Comparison of ENCODE assay signal across 19 cellular contexts in the genomic region with DNA sequence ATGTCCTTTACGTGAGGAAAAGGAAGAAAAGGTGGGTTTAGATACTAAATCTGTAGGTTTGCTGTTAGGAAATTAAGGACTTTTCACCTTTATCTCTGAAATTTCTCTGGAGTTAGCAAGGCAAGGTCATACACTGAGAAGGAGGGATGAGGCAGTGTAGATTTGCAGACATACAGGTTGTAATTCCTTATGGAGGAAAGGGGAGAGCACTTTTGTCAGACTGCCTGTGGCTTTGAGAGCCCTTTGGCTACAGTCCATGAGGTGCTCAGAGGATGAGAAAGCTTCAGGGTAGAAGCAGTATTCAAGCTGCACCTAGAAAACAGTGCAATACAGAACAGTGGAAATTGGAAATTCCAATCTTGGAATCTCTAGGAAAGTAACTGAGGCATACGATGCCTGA. TPM values are rescaled to one million over a fixed set of nuclear protein-coding genes. Genes with fewer than 3 reads are reported as not detected.
DNase-seq lines count a peak whose midpoint lies in the region; ATAC-seq and TF ChIP-seq lines count a peak whose summit lies in the region.
"Had no signal": no experiment of that assay in that cellular context is flagged by ENCODE, and none has a peak within 500 bp of the region (broad histone marks: within the 10 kb centered on the region; RNA-seq: fewer than 3 reads in every experiment).

No MANE protein-coding gene starts in this region.

- peak overlapping the region; percentile 75 for H3K27ac Mint-ChIP-seq in CD4-positive, alpha-beta T cell
- H3K27ac Mint-ChIP-seq in T-cell (peak overlapping the region; percentile 25 to 53), mesothelial cell of epicardium (peak overlapping the region; percentile 10)

- ATAC-seq in CD4-positive, alpha-beta T cell (ENCODE audit: poor library complexity), result no peak
- ATAC-seq in T-cell (replicated peaks in 1 of 4), result no peak
- ATAC-seq in GM21786 (IDR thresholded peaks at IDR 0.05; ENCODE audit: unreplicated experiment), result no peak
- no peak for ATAC-seq in GM18909 (IDR thresholded peaks at IDR 0.05; ENCODE audit: poor library complexity, unreplicated experiment)
- ATAC-seq: gastroesophageal sphincter, Right ventricle myocardium inferior had no signal

- H3K27ac ChIP-seq in CD4-positive, alpha-beta T cell (ENCODE audit: low read depth, low read length), result no peak overlapping the region
- H3K27ac ChIP-seq: dorsolateral prefrontal cortex, gastroesophageal sphincter, upper lobe of left lung had no signal

- H3K9me3 Mint-ChIP-seq in CD4-positive, alpha-beta T cell, result no peaks in the 10 kb centered on the region
- H3K9me3 Mint-ChIP-seq in T-cell (no peaks in the 10 kb centered on the region), mesothelial cell of epicardium (no peaks in the 10 kb centered on the region)

- no peaks in the 10 kb centered on the region for H3K9me3 ChIP-seq in CD4-positive, alpha-beta T cell (ENCODE audit: control insufficient read depth, low read length)
- H3K9me3 ChIP-seq: BLaER1 treated with 17β-estradiol and CSF1 and Interleukin-3, amounts not matched to agents 10 nM and 100 nM; gastroesophageal sphincter; upper lobe of left lung had no signal

- intact Hi-C loops in CD4-positive, alpha-beta T cell (cut with DNase I, micrococcal nuclease), result no loop called here

- DNase-seq in DMS 273 (lab: John Stamatoyannopoulos, UW; ENCODE audit: unreplicated experiment), result peak; percentile 39
- no peak for DNase-seq in DMS 273 treated with DMSO at 0.1 percent for 48 hours (lab: John Stamatoyannopoulos, UW)
- DNase-seq in CD4-positive, alpha-beta T cell, result no peak
- DNase-seq in T-cell, result no peak
- DNase-seq in mesothelial cell of epicardium (ENCODE audit: low spot score in 2 of 2, unreplicated experiment in 2 of 2), result no peak
- no peak for DNase-seq in iPS-NIHi11 (ENCODE audit: low spot score)
- DNase-seq: 8988T; activated CD4-positive, CD25-positive, alpha-beta regulatory T cell treated with anti-CD3 and anti-CD28 coated beads, Interleukin-2, amount 50 U/mL, for 72 hours; dorsolateral prefrontal cortex; EL; NCI-H1417 treated with DMSO at 0.1 percent for 48 hours; NCI-H345; stimulated activated CD4-positive, alpha-beta T cell treated with anti-CD3 and anti-CD28 coated beads, Interleukin-12 subunit alpha, Interleukin-12 subunit beta, amount 100 ng/mL, for 4 hours; upper lobe of left lung had no signal

- no peak for TF ChIP-seq CTCF in CD4-positive, alpha-beta T cell (IDR thresholded peaks at IDR 0.05)
- no peak for TF ChIP-seq CTCF in mesothelial cell of epicardium (IDR thresholded peaks at IDR 0.05; ENCODE audit: unreplicated experiment)

- POLR2A ChIA-PET in CD4-positive, alpha-beta T cell (lab: Charles Lee), result interaction anchor here (0.9 to 2.7 kb wide), 5 partner anchors 8 to 40 kb away, joined by 3 to 16 read pairs (median 5); a partner anchor contains a TSS
- POLR2A ChIA-PET in T-cell (lab: Charles Lee), result interaction anchor here in 1 of 2 donors (1.4 kb wide), 1 partner anchor 13 kb away, joined by 5 read pairs; no protein-coding TSS in a partner anchor

- peaks cover 62% of the 10 kb centered on the region for H3K36me3 Mint-ChIP-seq in CD4-positive, alpha-beta T cell (ENCODE audit: low read depth)
- H3K36me3 Mint-ChIP-seq in T-cell (peaks cover 40% of the 10 kb centered on the region), mesothelial cell of epicardium (peaks cover 32% of the 10 kb centered on the region)

- no peaks in the 10 kb centered on the region for H3K27me3 Mint-ChIP-seq in CD4-positive, alpha-beta T cell
- H3K27me3 Mint-ChIP-seq in T-cell (no peaks in the 10 kb centered on the region), mesothelial cell of epicardium (ENCODE audit: low read depth) (no peaks in the 10 kb centered on the region)

- CTCF ChIA-PET in CD4-positive, alpha-beta T cell (lab: Charles Lee), result interaction anchor here (1.6 kb wide), 1 partner anchor 11 kb away, joined by 4 read pairs; no protein-coding TSS in a partner anchor
- CTCF ChIA-PET in T-cell (lab: Charles Lee), result interaction anchor here in 1 of 2 donors (1.3 kb wide), 1 partner anchor 11 kb away, joined by 3 read pairs; no protein-coding TSS in a partner anchor

- no peaks in the 10 kb centered on the region for H3K27me3 ChIP-seq in CD4-positive, alpha-beta T cell (ENCODE audit: control insufficient read depth, insufficient read depth, low read length)
- H3K27me3 ChIP-seq: BLaER1 treated with 17β-estradiol and CSF1 and Interleukin-3, amounts not matched to agents 10 nM and 100 nM; dorsolateral prefrontal cortex; gastroesophageal sphincter; upper lobe of left lung had no signal

- H3K4me1 Mint-ChIP-seq in CD4-positive, alpha-beta T cell (ENCODE audit: low read depth), result peaks cover 38% of the 10 kb centered on the region
- H3K4me1 Mint-ChIP-seq in T-cell (peaks cover 30 to 36% (median 36%) of the 10 kb centered on the region in 3 donors), mesothelial cell of epicardium (no peaks in the 10 kb centered on the region)

- H3K4me3 Mint-ChIP-seq in CD4-positive, alpha-beta T cell, result no peak overlapping the region
- H3K4me3 Mint-ChIP-seq in T-cell (no peak overlapping the region), mesothelial cell of epicardium (no peak overlapping the region)

RNA-seq across cellular contexts. Expression of a gene that starts 8.3 kb away (rescaled TPM):
- total RNA-seq in CD4-positive, alpha-beta T cell, result 1,000 to 10,000 TPM; 3,546 to 3,721 TPM
- total RNA-seq in T-cell (1,000 to 10,000 TPM; 2,898 to 3,980 (median 3,701) TPM), mesothelial cell of epicardium (1,756 to 1,956 TPM (median 1,904 TPM) in 3 replicates)

RNA-seq across cellular contexts. Expression of a gene that starts 11.5 kb away (rescaled TPM):
- total RNA-seq in CD4-positive, alpha-beta T cell, result 1 to 10 TPM; 2.6 to 2.9 TPM
- total RNA-seq in T-cell (10 to 100 TPM in 3 of 5 donors, 1 to 10 TPM in 2; 7.3 to 12.2 (median 11.2) TPM), mesothelial cell of epicardium (7.3 to 9.7 TPM (median 7.4 TPM) in 3 replicates)

RNA-seq across cellular contexts. Expression of a gene that starts 40.4 kb away (rescaled TPM):
- 1 to 10 TPM in 1 of 2 experiments, under 1 TPM in 1; 0.82 to 1.0 TPM for total RNA-seq in CD4-positive, alpha-beta T cell
- 1 to 10 TPM; 2.0 to 3.1 (median 3.1) TPM for total RNA-seq in T-cell
- total RNA-seq in mesothelial cell of epicardium, result 15.1 to 16.7 TPM (median 15.8 TPM) in 3 replicates

RNA-seq across cellular contexts. Expression of a gene that starts 59.3 kb away (rescaled TPM):
- 1 to 10 TPM; 8.6 to 8.8 TPM for total RNA-seq in CD4-positive, alpha-beta T cell
- total RNA-seq in T-cell (10 to 100 TPM; 16.6 to 25.2 (median 22.2) TPM), mesothelial cell of epicardium (30.4 to 32.0 TPM (median 30.5 TPM) in 3 replicates)

Comparison
In these comparisons a context has a peak if more than half of its experiments do, and no peak if none do; other contexts are left out.
1. H3K27ac Mint-ChIP-seq: peak in every context shown above with its lines; median percentile 75 in CD4-positive, alpha-beta T cell; 39 in T-cell; 10 in mesothelial cell of epicardium.